Comparison of ENCODE assay signal across 9 cellular contexts in the genomic region with DNA sequence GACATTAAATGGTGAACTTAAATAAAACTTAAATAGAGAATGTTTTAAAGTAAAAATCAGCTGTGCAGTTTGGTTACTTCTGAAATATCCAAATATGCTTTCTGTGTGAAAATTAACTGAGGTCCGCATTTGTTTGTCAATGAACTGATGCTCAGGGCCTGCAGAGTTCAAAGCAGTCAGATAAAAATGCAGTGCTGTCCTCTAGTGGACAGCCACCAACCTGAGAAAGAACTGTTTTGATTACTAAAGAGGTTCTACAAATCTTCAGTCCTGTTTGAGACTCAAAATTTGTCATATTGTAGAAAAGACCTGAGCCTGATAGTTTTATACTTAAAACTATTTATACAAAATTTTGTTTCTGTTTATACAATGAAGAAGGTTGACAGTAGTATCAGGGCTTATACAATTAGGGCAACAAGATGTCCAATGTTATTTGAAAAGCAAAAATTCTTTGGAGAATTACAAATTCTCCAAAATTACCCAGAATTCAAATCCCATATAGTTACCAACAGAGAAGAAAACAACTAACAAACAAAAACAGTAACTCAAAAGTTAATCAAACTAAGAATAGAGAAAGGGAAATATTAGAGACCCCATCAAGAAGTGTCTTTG.
DNase-seq lines count a peak whose midpoint lies in the region; ATAC-seq and TF ChIP-seq lines count a peak whose summit lies in the region.
"Had no signal": no experiment of that assay in that cellular context is flagged by ENCODE, and none has a peak within 500 bp of the region (broad histone marks: within the 10 kb centered on the region; RNA-seq: fewer than 3 reads in every experiment).

No MANE protein-coding gene starts in this region.

- DNase-seq in AG10803 (ENCODE audit: low read depth) (peak; percentile 51), GM20000 (ENCODE audit: low spot score) (peak; percentile 46), NCI-H526 treated with DMSO at 0.1 percent for 48 hours (lab: John Stamatoyannopoulos, UW) (peak; percentile 8), cardiac fibroblast (ENCODE audit: low read depth in 2 of 2) (peak; percentile 71), lung (ENCODE audit: low spot score) (no peak)
- DNase-seq: left cardiac atrium had no signal

- no peak for ATAC-seq in lung (ENCODE audit: insufficient read depth, low FRiP score)
- ATAC-seq in HG03097 (IDR thresholded peaks at IDR 0.05; ENCODE audit: low FRiP score, unreplicated experiment), result no peak
- no peak for ATAC-seq in GM19463 (IDR thresholded peaks at IDR 0.05; ENCODE audit: unreplicated experiment)
- no peak for ATAC-seq in HG03521 (IDR thresholded peaks at IDR 0.05; ENCODE audit: unreplicated experiment)

- TF ChIP-seq CTCF in AG10803 (conservative IDR thresholded peaks at IDR 0.05; ENCODE audit: low read length), result peak; percentile 88
- peak; percentile 62 for TF ChIP-seq CTCF in GM20000 (IDR thresholded peaks at IDR 0.05; ENCODE audit: extremely low read depth, missing control alignments)
- TF ChIP-seq CTCF in cardiac fibroblast (IDR thresholded peaks at IDR 0.05; ENCODE audit: low read depth, low read length), result peak; percentile 85
- peak; percentile 36 for TF ChIP-seq CTCF in lung (IDR thresholded peaks at IDR 0.05; ENCODE audit: control extremely low read depth, extremely low read depth)

- peaks cover 2 to 5% of the 10 kb centered on the region in 2 donors for H3K4me1 ChIP-seq in lung (ENCODE audit: control insufficient read depth in 2 of 2, insufficient read depth in 2 of 2, low read length in 2 of 2)

- H3K36me3 ChIP-seq in lung (ENCODE audit: control insufficient read depth in 2 of 2, insufficient read depth in 2 of 2, low read length in 2 of 2), result peaks cover 0 to 4% of the 10 kb centered on the region in 2 donors

- no peaks in the 10 kb centered on the region for H3K27me3 ChIP-seq in lung (ENCODE audit: control insufficient read depth, insufficient read depth)

- H3K4me3 ChIP-seq in AG10803 (ENCODE audit: low read length), result no peak overlapping the region
- H3K4me3 ChIP-seq in cardiac fibroblast (replicated peaks in 1 of 2; ENCODE audit: low read depth in 2 of 2, low read length in 2 of 2), result no peak overlapping the region
- no peak overlapping the region for H3K4me3 ChIP-seq in lung

- 56 to 68% methylated on average over 1 of the region's 1 CpG for WGBS in lung, 2 donors

- H3K27ac ChIP-seq in lung (ENCODE audit: low read depth in 1 of 2, low read length in 1 of 2), result no peak overlapping the region

- H3K9me3 ChIP-seq in lung (ENCODE audit: control insufficient read depth in 2 of 2, insufficient read depth in 1 of 2, low read length in 1 of 2), result no peaks in the 10 kb centered on the region

Comparison
In these comparisons a context has a peak if more than half of its experiments do, and no peak if none do; other contexts are left out.
1. CTCF ChIP-seq: peak in every context shown above with its lines; median percentile 88 in AG10803; 85 in cardiac fibroblast; 62 in GM20000; 36 in lung.